1 cellular context compared by ENCODE assay signal in genomic region chr10:80502621-80503583, GRCh38.
TF ChIP-seq lines count a peak whose summit lies in the region.

No MANE protein-coding gene starts in this region.

TF ChIP-seq in IMR-90, 13 proteins besides CTCF, POLR2A, EP300 and RAD21 (continued from another document):
- TF ChIP-seq RCOR1 (IDR thresholded peaks at IDR 0.05; ENCODE audit: insufficient replicate concordance, low read length) = no peak
- TF ChIP-seq MXI1 (IDR thresholded peaks at IDR 0.05; ENCODE audit: borderline replicate concordance, low read depth, low read length) = no peak
- TF ChIP-seq CEBPB (IDR thresholded peaks at IDR 0.05; ENCODE audit: low read depth, low read length) = no peak
- TF ChIP-seq MAZ (IDR thresholded peaks at IDR 0.05; ENCODE audit: borderline replicate concordance, low read depth, low read length) = no peak
- TF ChIP-seq BHLHE40 (IDR thresholded peaks at IDR 0.05; ENCODE audit: low read depth, low read length) = no peak
- TF ChIP-seq SMC3 (IDR thresholded peaks at IDR 0.05; ENCODE audit: low read depth, low read length) = no peak
- TF ChIP-seq CHD1 (IDR thresholded peaks at IDR 0.05; ENCODE audit: low read depth, low read length) = no peak
- TF ChIP-seq FOS (IDR thresholded peaks at IDR 0.05; ENCODE audit: low read depth, low read length) = no peak
